Comparison of ENCODE assay signal across 8 cellular contexts in genomic region chr7:123749537-123749857, GRCh38. TPM values are rescaled to one million over a fixed set of nuclear protein-coding genes. Genes with fewer than 3 reads are reported as not detected.
A peak's percentile ranks its signal among the peaks of the same experiment; 100 is the strongest.
DNase-seq lines count a peak whose midpoint lies in the region; ATAC-seq and TF ChIP-seq lines count a peak whose summit lies in the region.

No MANE protein-coding gene starts in this region.

- ATAC-seq in GM18873 (IDR thresholded peaks at IDR 0.05; ENCODE audit: low FRiP score, unreplicated experiment) (peak; percentile 22), HG03097 (IDR thresholded peaks at IDR 0.05; ENCODE audit: low FRiP score, unreplicated experiment) (peak; percentile 21), left lung (peak; percentile 37)

- peak overlapping the region; percentile 95 to 97 for H3K4me3 Mint-ChIP-seq in CD14-positive monocyte

- H3K4me1 ChIP-seq in PC-9 (replicated peaks; ENCODE audit: insufficient read depth) (peaks cover 45% of the 10 kb centered on the region), breast epithelium (peaks cover 4 to 19% of the 10 kb centered on the region in 2 donors), left lung (peaks cover 24 to 46% of the 10 kb centered on the region in 2 donors)

- H3K27ac ChIP-seq in PC-9 (peak overlapping the region; percentile 93), breast epithelium (peak overlapping the region; percentile 98 to 99), left lung (peak overlapping the region; percentile 97 to 98)

- H3K4me3 ChIP-seq in PC-9 (peak overlapping the region; percentile 89), breast epithelium (peak overlapping the region; percentile 82 to 93 (median 90)), left lung (peak overlapping the region; percentile 77)

- CTCF ChIA-PET in PC-9 (lab: Charles Lee) = interaction anchor here (0.6 to 0.9 kb wide), 3 partner anchors 10 to 122 kb away, joined by 3 read pairs; no protein-coding TSS in a partner anchor

- H3K36me3 ChIP-seq in PC-9 (ENCODE audit: low read depth) (no peaks in the 10 kb centered on the region), breast epithelium (no peaks in the 10 kb centered on the region), left lung (no peaks in the 10 kb centered on the region)

- H3F3A ChIP-seq in PC-9 (ENCODE audit: insufficient read depth, low read depth) = peaks cover 29% of the 10 kb centered on the region

- no peak for TF ChIP-seq POLR2A in breast epithelium (IDR thresholded peaks at IDR 0.05)

- no peaks in the 10 kb centered on the region for H3K9me3 Mint-ChIP-seq in CD14-positive monocyte

- peak overlapping the region; percentile 89 for H3K4me2 ChIP-seq in PC-9

- H3K9me2 ChIP-seq in PC-9 (ENCODE audit: insufficient read depth) = no peaks in the 10 kb centered on the region

- H2AFZ ChIP-seq in PC-9 = peak overlapping the region; percentile 90

- H3K9me3 ChIP-seq in PC-9 (ENCODE audit: insufficient read depth, low read depth) (no peaks in the 10 kb centered on the region), breast epithelium (no peaks in the 10 kb centered on the region), left lung (no peaks in the 10 kb centered on the region)

- TSS peak; percentile 96 for BruUV-seq in PC-9 (replicated peaks; lab: Mats Ljungman, UMichigan)

- peak overlapping the region; percentile 96 to 99 (median 98) for H3K27ac Mint-ChIP-seq in CD14-positive monocyte

- intact Hi-C loops in CD14-positive monocyte (cut with micrococcal nuclease) = loop anchor here in 1 of 2 donors (10.0 kb wide), 2 partner anchors 55 to 195 kb away; partner anchors contain the start of gene NDUFA5
- intact Hi-C loops in PC-9 (cut with micrococcal nuclease; ENCODE audit: unreplicated experiment) = loop anchor here (1.0 to 5.0 kb wide), 3 partner anchors 37 to 212 kb away; no protein-coding TSS in a partner anchor
- intact Hi-C loops in breast epithelium (cut with DNase I; ENCODE audit: low total_unique reads) = no loop called here
- intact Hi-C loops in left lung (cut with DNase I) = no loop called here

- H4K20me1 ChIP-seq in PC-9 (ENCODE audit: insufficient read depth) = peaks cover 19% of the 10 kb centered on the region

- H3K79me2 ChIP-seq in PC-9 (ENCODE audit: low read depth) = peaks cover 53% of the 10 kb centered on the region

- POLR2A ChIA-PET in PC-9 (lab: Charles Lee; ENCODE audit: unreplicated experiment) = interaction anchor here (0.5 to 0.7 kb wide), 4 partner anchors 93 to 1704 kb away, joined by 3 to 4 read pairs (median 4); no protein-coding TSS in a partner anchor

- H3K36me3 Mint-ChIP-seq in CD14-positive monocyte = no peaks in the 10 kb centered on the region

- DNase-seq in CD14-positive monocyte (ENCODE audit: low spot score) (peak; percentile 80), PC-9 (peak in 1 of 2 experiments; percentile 75), breast epithelium (ENCODE audit: low spot score in 2 of 2) (peak in 1 of 2 donors; percentile 32), left lung (no peak), stromal cell of bone marrow (ENCODE audit: low read depth) (peak; percentile 40), NCI-H2196 (lab: John Stamatoyannopoulos, UW; ENCODE audit: unreplicated experiment) (no peak)

- H3K27me3 Mint-ChIP-seq in CD14-positive monocyte (ENCODE audit: low read depth in 3 of 3) = peaks cover 0 to 2% (median 0%) of the 10 kb centered on the region in 3 donors

- H3K27me3 ChIP-seq in PC-9 (ENCODE audit: insufficient read depth, low read depth) (no peaks in the 10 kb centered on the region), breast epithelium (no peaks in the 10 kb centered on the region), left lung (no peaks in the 10 kb centered on the region)

- H3K4me1 Mint-ChIP-seq in CD14-positive monocyte = peaks cover 46% of the 10 kb centered on the region

- TF ChIP-seq CTCF in CD14-positive monocyte (IDR thresholded peaks at IDR 0.05) = peak; percentile 38
- peak; percentile 29; the same call in 1 of the 2 replicates for TF ChIP-seq CTCF in PC-9 (conservative IDR thresholded peaks at IDR 0.05)
- peak in 2 of 3 donors; percentile 6 to 45 for TF ChIP-seq CTCF in breast epithelium (IDR thresholded peaks at IDR 0.05)
- no peak for TF ChIP-seq CTCF in left lung (IDR thresholded peaks at IDR 0.05)

RNA-seq across cellular contexts. Expression of gene WASL, which starts 0.7 kb away (rescaled TPM):
- 1 to 10 TPM; 1.6 to 2.1 TPM for polyA plus RNA-seq in CD14-positive monocyte
- 31.4 and 40.3 TPM in 2 replicates for total RNA-seq in PC-9 (2021)
- total RNA-seq in breast epithelium = 10 to 100 TPM; 27.8 to 38.3 (median 37.8) TPM
- 10 to 100 TPM; 30.4 to 40.6 TPM for total RNA-seq in left lung

Comparison
In these comparisons a context has a peak if more than half of its experiments do, and no peak if none do; other contexts are left out.
1. DNase-seq: peak in CD14-positive monocyte (single experiment) and stromal cell of bone marrow (single experiment); none in left lung (0 of 2) and NCI-H2196 (single experiment).
2. CTCF ChIP-seq: peak in CD14-positive monocyte (single experiment), PC-9 (single experiment) and breast epithelium (2 of 3); none in left lung (0 of 2).
3. Peak in every context shown above with its lines, with median percentiles within 50 percentile points of each other: ATAC-seq, H3K27ac ChIP-seq and H3K4me3 ChIP-seq.